Comparison of ENCODE assay signal across 8 cellular contexts in genomic region chr6:37168809-37169457, GRCh38. TPM values are rescaled to one million over a fixed set of nuclear protein-coding genes. Genes with fewer than 3 reads are reported as not detected.
DNase-seq lines count a peak whose midpoint lies in the region; ATAC-seq and TF ChIP-seq lines count a peak whose summit lies in the region.

No MANE protein-coding gene starts in this region.

- TF ChIP-seq POLR2A in adrenal gland (IDR thresholded peaks at IDR 0.05) = no peak

- H3K4me1 ChIP-seq in adrenal gland (replicated peaks in 1 of 2) (peaks cover 21 to 27% of the 10 kb centered on the region in 2 donors), rectal smooth muscle tissue (ENCODE audit: control insufficient read depth, insufficient read depth, low read length) (peaks cover 10% of the 10 kb centered on the region)

- 6 to 13% (median 7%) methylated on average over 15 to 24 of the region's 24 CpGs for WGBS in adrenal gland, 4 donors

- H3K36me3 ChIP-seq in adrenal gland (replicated peaks in 1 of 2) = peaks cover 0 to 20% of the 10 kb centered on the region in 2 donors
- peaks cover 17% of the 10 kb centered on the region for H3K36me3 ChIP-seq in rectal smooth muscle tissue (ENCODE audit: control insufficient read depth, insufficient read depth, low read length)

- H3K27me3 ChIP-seq in adrenal gland (no peaks in the 10 kb centered on the region), rectal smooth muscle tissue (ENCODE audit: control insufficient read depth, insufficient read depth, low read length) (no peaks in the 10 kb centered on the region)

- peak; percentile 76 for DNase-seq in NCI-H82 (lab: John Stamatoyannopoulos, UW)
- DNase-seq in NCI-H82 treated with DMSO at 0.1 percent for 48 hours (lab: John Stamatoyannopoulos, UW; ENCODE audit: unreplicated experiment) = no peak
- peak; percentile 79 for DNase-seq in NCI-H2227 (lab: John Stamatoyannopoulos, UW; ENCODE audit: unreplicated experiment)
- peak in 2 of 7 donors; percentile 70 to 77 for DNase-seq in adrenal gland
- no peak for DNase-seq in left ventricle myocardium superior
- DNase-seq in NCI-H774 (lab: John Stamatoyannopoulos, UW) = no peak

- H3K4me3 ChIP-seq in adrenal gland = peak overlapping the region in 2 of 4 donors; percentile 38 to 85
- peak overlapping the region; percentile 74 for H3K4me3 ChIP-seq in rectal smooth muscle tissue (ENCODE audit: low read length)

- H3K9ac ChIP-seq in rectal smooth muscle tissue (ENCODE audit: low read length) = peak overlapping the region; percentile 51

- no peaks in the 10 kb centered on the region for H3K9me3 ChIP-seq in adrenal gland (replicated peaks in 1 of 3)

- ATAC-seq in left ventricle myocardium superior (peak; percentile 8), HG02840 (IDR thresholded peaks at IDR 0.05; ENCODE audit: low FRiP score, unreplicated experiment) (no peak)

- H3K27ac ChIP-seq in adrenal gland (peak overlapping the region; percentile 86 to 98 (median 95)), rectal smooth muscle tissue (ENCODE audit: low read depth, low read length) (peak overlapping the region; percentile 99)

- intact Hi-C loops in adrenal gland (cut with DNase I) = no loop called here
- intact Hi-C loops in left ventricle myocardium superior (cut with micrococcal nuclease) = no loop called here

- no peak for TF ChIP-seq CTCF in adrenal gland (IDR thresholded peaks at IDR 0.05)

RNA-seq across cellular contexts. Expression of gene PIM1, which starts 1.0 kb away (rescaled TPM):
- total RNA-seq in adrenal gland = 10 to 100 TPM in 7 of 8 donors, 1 to 10 TPM in 1; 2.8 to 36.6 (median 21.4) TPM
- 10 to 100 TPM; 10.6 to 31.2 (median 12.3) TPM for polyA plus RNA-seq in adrenal gland
- total RNA-seq in left ventricle myocardium superior = 35.0 TPM

Comparison
In these comparisons a context has a peak if more than half of its experiments do, and no peak if none do; other contexts are left out.
1. DNase-seq: peak in NCI-H82 (single experiment) and NCI-H2227 (single experiment); none in NCI-H82 treated with DMSO at 0.1 percent for 48 hours (single experiment), left ventricle myocardium superior (single experiment) and NCI-H774 (single experiment).